17 cellular contexts compared by ENCODE assay signal in genomic region chr6:10420546-10421507, GRCh38. TPM values are rescaled to one million over a fixed set of nuclear protein-coding genes. Genes with fewer than 3 reads are reported as not detected.
DNase-seq lines count a peak whose midpoint lies in the region; TF ChIP-seq lines count a peak whose summit lies in the region.
"Had no signal": no experiment of that assay in that cellular context is flagged by ENCODE, and none has a peak within 500 bp of the region (broad histone marks: within the 10 kb centered on the region; RNA-seq: fewer than 3 reads in every experiment).

No MANE protein-coding gene starts in this region.

- TF ChIP-seq CTCF in endothelial cell (IDR thresholded peaks at IDR 0.05; ENCODE audit: unreplicated experiment) (peak; percentile 54), neural cell (IDR thresholded peaks at IDR 0.05; ENCODE audit: poor library complexity, severe bottlenecking) (peak; percentile 30), MM.1S (IDR thresholded peaks at IDR 0.05; ENCODE audit: low read length) (no peak)

- TF ChIP-seq RAD21 in neural cell (conservative IDR thresholded peaks at IDR 0.05), result no peak

- no peaks in the 10 kb centered on the region for H3K36me3 Mint-ChIP-seq in endothelial cell (ENCODE audit: low read depth, unreplicated experiment)

- no peaks in the 10 kb centered on the region for H3F3A ChIP-seq in neural cell (ENCODE audit: insufficient read depth, low read length, poor library complexity, severe bottlenecking)
- H3F3A ChIP-seq in MM.1S (ENCODE audit: insufficient read depth, low read length), result 0 out of 2 replicates have a peak, but pooled peaks cover 5% of the 10 kb centered on the region

- no peak for TF ChIP-seq EP300 in neural cell (conservative IDR thresholded peaks at IDR 0.05; ENCODE audit: poor library complexity, severe bottlenecking)

- H3K4me2 ChIP-seq in neural cell (ENCODE audit: low read length) (no peak overlapping the region), MM.1S (ENCODE audit: low read depth, low read length) (no peak overlapping the region)

- H3K9me3 ChIP-seq in HUES64 (ENCODE audit: insufficient read depth, low read depth, low read length), result no peaks in the 10 kb centered on the region
- no peaks in the 10 kb centered on the region for H3K9me3 ChIP-seq in neural cell (ENCODE audit: low read length)
- no peaks in the 10 kb centered on the region for H3K9me3 ChIP-seq in MM.1S (replicated peaks; ENCODE audit: insufficient read depth, low read length)
- no peaks in the 10 kb centered on the region for H3K9me3 ChIP-seq in SJCRH30 (replicated peaks)
- H3K9me3 ChIP-seq: MG63 had no signal

- no peak overlapping the region for H3K27ac Mint-ChIP-seq in endothelial cell (ENCODE audit: unreplicated experiment)
- H3K27ac Mint-ChIP-seq: activated CD4-positive, alpha-beta T cell treated with anti-CD3 and anti-CD28 coated beads for 36 hours; dendritic cell treated with granulocyte-macrophage colony-stimulating factor and Interleukin-4, amounts not matched to agents 40 ng/mL and 50 ng/mL, for 4 days; immature natural killer cell; stimulated activated naive CD8-positive, alpha-beta T cell treated with anti-CD3 and anti-CD28 coated beads, Interleukin-15, Interleukin-2, amounts not matched to agents 100 ng/mL and 50 ng/mL, for 24 hours had no signal

- H3K79me2 ChIP-seq in neural cell (replicated peaks; ENCODE audit: insufficient read depth, low read length) (no peaks in the 10 kb centered on the region), MM.1S (ENCODE audit: low read length) (no peaks in the 10 kb centered on the region)

- peaks cover 37% of the 10 kb centered on the region for H3K4me1 Mint-ChIP-seq in endothelial cell (ENCODE audit: unreplicated experiment)

- DNase-seq in ELF-1 (ENCODE audit: low read depth, low spot score) (peak; percentile 72), endothelial cell (ENCODE audit: low spot score) (peak; percentile 64), AG08396 (ENCODE audit: low spot score) (no peak), MM.1S (no peak), SJCRH30 (no peak), NCI-H524 (lab: John Stamatoyannopoulos, UW) (no peak)
- DNase-seq: activated CD4-positive, alpha-beta T cell treated with anti-CD3 and anti-CD28 coated beads for 36 hours; DMS153; GOT3; immature natural killer cell; MG63 had no signal

- H2AFZ ChIP-seq in neural cell (ENCODE audit: low read depth, low read length), result no peak overlapping the region
- H2AFZ ChIP-seq in MM.1S (ENCODE audit: low read length), result no peak overlapping the region

- H3K4me1 ChIP-seq in HUES64 (ENCODE audit: insufficient read depth, low read length) (peaks cover 39% of the 10 kb centered on the region), MM.1S (ENCODE audit: low read length) (peaks cover 2% of the 10 kb centered on the region; the same call in 1 of the 2 replicates), SJCRH30 (no peaks in the 10 kb centered on the region)

- H3K36me3 ChIP-seq in HUES64 (ENCODE audit: insufficient read depth, low read length) (no peaks in the 10 kb centered on the region), neural cell (ENCODE audit: insufficient read depth, low read length) (no peaks in the 10 kb centered on the region), MM.1S (replicated peaks; ENCODE audit: insufficient read depth, low read length) (no peaks in the 10 kb centered on the region), SJCRH30 (no peaks in the 10 kb centered on the region)
- H3K36me3 ChIP-seq: MG63 had no signal

- H3K9me2 ChIP-seq in neural cell (ENCODE audit: insufficient read depth, low read length), result no peaks in the 10 kb centered on the region
- H3K9me2 ChIP-seq in MM.1S (replicated peaks; ENCODE audit: insufficient read depth, low read length), result no peaks in the 10 kb centered on the region

- H3K27me3 ChIP-seq in HUES64 (ENCODE audit: insufficient read depth, low read length) (peaks cover 100% of the 10 kb centered on the region), neural cell (ENCODE audit: insufficient read depth, low read depth, low read length) (peaks cover 100% of the 10 kb centered on the region), MM.1S (replicated peaks; ENCODE audit: insufficient read depth, low read length) (peaks cover 18% of the 10 kb centered on the region; the same call in 1 of the 2 replicates), SJCRH30 (no peaks in the 10 kb centered on the region)
- H3K27me3 ChIP-seq: MG63 had no signal

- H3K9me3 Mint-ChIP-seq in endothelial cell (ENCODE audit: unreplicated experiment), result no peaks in the 10 kb centered on the region
- H3K9me3 Mint-ChIP-seq: dendritic cell treated with granulocyte-macrophage colony-stimulating factor and Interleukin-4, amounts not matched to agents 40 ng/mL and 50 ng/mL, for 4 days; stimulated activated naive CD8-positive, alpha-beta T cell treated with anti-CD3 and anti-CD28 coated beads, Interleukin-15, Interleukin-2, amounts not matched to agents 100 ng/mL and 50 ng/mL, for 24 hours; T-helper 1 cell treated with Interleukin-12 subunit alpha and Interleukin-12 subunit beta and Interleukin-4 antibody, amounts not matched to agents 30 μg/mL and 1 μg/mL, for 36 hours had no signal

- no peak overlapping the region for H3K9ac ChIP-seq in HUES64 (ENCODE audit: low read depth, low read length)
- no peak overlapping the region for H3K9ac ChIP-seq in neural cell (ENCODE audit: low read length)
- H3K9ac ChIP-seq in MM.1S (ENCODE audit: low read length), result no peak overlapping the region

- H4K20me1 ChIP-seq in neural cell (ENCODE audit: insufficient read depth), result no peaks in the 10 kb centered on the region
- H4K20me1 ChIP-seq in MM.1S (ENCODE audit: insufficient read depth, low read length), result no peaks in the 10 kb centered on the region

- H3K27me3 Mint-ChIP-seq in endothelial cell (ENCODE audit: unreplicated experiment), result peaks cover 43% of the 10 kb centered on the region

- H3K27ac ChIP-seq in HUES64 (ENCODE audit: low read depth, low read length) (no peak overlapping the region), neural cell (ENCODE audit: low read length) (no peak overlapping the region), MM.1S (ENCODE audit: low read length) (no peak overlapping the region), SJCRH30 (no peak overlapping the region)
- H3K27ac ChIP-seq: HL-60 had no signal

- H3K4me3 Mint-ChIP-seq in endothelial cell (ENCODE audit: unreplicated experiment), result no peak overlapping the region
- H3K4me3 Mint-ChIP-seq: activated CD4-positive, alpha-beta T cell treated with anti-CD3 and anti-CD28 coated beads for 36 hours; dendritic cell treated with granulocyte-macrophage colony-stimulating factor and Interleukin-4, amounts not matched to agents 40 ng/mL and 50 ng/mL, for 4 days; T-helper 1 cell treated with Interleukin-12 subunit alpha and Interleukin-12 subunit beta and Interleukin-4 antibody, amounts not matched to agents 30 μg/mL and 1 μg/mL, for 36 hours had no signal

- H3K4me3 ChIP-seq in HUES64 (ENCODE audit: low read length) (peak overlapping the region; percentile 19; the same call in 1 of the 2 replicates), neural cell (ENCODE audit: low read length) (no peak overlapping the region), MM.1S (ENCODE audit: low read length) (no peak overlapping the region), SJCRH30 (no peak overlapping the region)
- H3K4me3 ChIP-seq: MG63 had no signal

- WGBS in HUES64, result 2% methylated on average over 51 of the region's 51 CpGs

TF ChIP-seq in neural cell, 6 proteins besides CTCF, POLR2A, EP300 and RAD21:
- TF ChIP-seq MXI1 (conservative IDR thresholded peaks at IDR 0.05; ENCODE audit: poor library complexity, severe bottlenecking), result no peak
- TF ChIP-seq POLR2AphosphoS5 (IDR thresholded peaks at IDR 0.05), result no peak
- TF ChIP-seq EZH2 (IDR thresholded peaks at IDR 0.05; ENCODE audit: borderline replicate concordance, insufficient read depth, low read length, poor library complexity, severe bottlenecking), result no peak
- TF ChIP-seq SMC3 (conservative IDR thresholded peaks at IDR 0.05; ENCODE audit: poor library complexity), result no peak
- TF ChIP-seq REST (IDR thresholded peaks at IDR 0.05; ENCODE audit: borderline replicate concordance), result no peak
- TF ChIP-seq TAF1 (IDR thresholded peaks at IDR 0.05; ENCODE audit: low read depth), result no peak

RNA-seq across cellular contexts. Expression of gene TFAP2A, which starts 6.0 kb away (rescaled TPM):
- polyA plus RNA-seq in HUES64 (2013, experiment 1 of 2), result 4.0 TPM
- 8.7 TPM for polyA plus RNA-seq in HUES64 (2013, experiment 2 of 2)
- 0.31 TPM for total RNA-seq in endothelial cell (ENCODE audit: unreplicated experiment)
- polyA plus RNA-seq in neural cell, result 0.78 TPM in 1 of 2 replicates, not detected in the other
- polyA minus RNA-seq in neural cell, result not detected in 2 replicates
- 8.3 and 10.6 TPM in 2 replicates for total RNA-seq in SJCRH30 (2014; rRNA removed; shearing (Covaris generic))
- polyA plus RNA-seq: immature natural killer cell had no signal

Comparison
In these comparisons a context has a peak if more than half of its experiments do, and no peak if none do; other contexts are left out.
1. DNase-seq: peak in ELF-1 (single experiment) and endothelial cell (single experiment); none in AG08396 (single experiment), MM.1S (single experiment), SJCRH30 (0 of 2) and NCI-H524 (0 of 2).